Comparison of ENCODE assay signal across 14 cellular contexts in the genomic region with DNA sequence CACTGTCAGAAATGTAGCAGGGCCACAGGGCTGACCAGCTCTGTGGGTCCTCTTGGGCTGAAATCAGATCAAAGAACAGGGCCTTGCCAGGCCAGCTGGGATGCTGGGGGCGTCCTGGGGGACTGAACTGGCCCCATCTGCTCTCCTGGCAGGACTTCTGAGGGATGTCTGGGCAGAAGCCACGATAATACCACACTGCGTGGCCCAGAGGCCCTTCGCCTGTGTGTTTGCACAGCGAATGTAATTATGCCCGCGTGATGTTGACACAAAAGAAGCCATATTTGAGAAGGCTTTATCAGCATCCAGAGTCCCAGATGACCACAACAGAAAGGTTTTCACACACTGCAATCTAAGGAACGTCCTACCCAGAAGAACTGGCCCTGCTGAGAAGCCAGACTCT.
DNase-seq lines count a peak whose midpoint lies in the region; FAIRE-seq and TF ChIP-seq lines count a peak whose summit lies in the region.
"Had no signal": no experiment of that assay in that cellular context is flagged by ENCODE, and none has a peak within 500 bp of the region (broad histone marks: within the 10 kb centered on the region; RNA-seq: fewer than 3 reads in every experiment).

No MANE protein-coding gene starts in this region.

- H3K18ac ChIP-seq in H1 (ENCODE audit: extremely low read depth, low read length) = no peak overlapping the region; the same call in 1 of the 2 replicates

- CTCF ChIA-PET in H1 (lab: Charles Lee; ENCODE audit: partially characterized antibody) = interaction anchor here (0.9 to 1.9 kb wide), 4 partner anchors 38 to 142 kb away, joined by 3 to 6 read pairs (median 3); no protein-coding TSS in a partner anchor

- peak overlapping the region; percentile 60 for H2BK120ac ChIP-seq in H1 (replicated peaks; ENCODE audit: low read depth, low read length)

- H4K20me1 ChIP-seq in H1 (replicated peaks in 1 of 2; ENCODE audit: control insufficient read depth in 1 of 2, insufficient read depth in 2 of 2, low read length in 2 of 2) = no peaks in the 10 kb centered on the region

- no peaks in the 10 kb centered on the region for H3K36me3 ChIP-seq in HUES48 (ENCODE audit: control insufficient read depth, insufficient read depth, low read length)
- H3K36me3 ChIP-seq in H1 (ENCODE audit: control insufficient read depth in 2 of 4, insufficient read depth in 4 of 4, low read length in 3 of 4) = no peaks in the 10 kb centered on the region
- H3K36me3 ChIP-seq in sigmoid colon = no peaks in the 10 kb centered on the region

- peak overlapping the region; percentile 60 for H3K27ac ChIP-seq in HUES48 (ENCODE audit: low read depth, low read length)
- peak overlapping the region; percentile 43; the same call in 1 of the 2 replicates for H3K27ac ChIP-seq in H1 (ENCODE audit: low read depth, low read length)
- H3K27ac ChIP-seq in sigmoid colon = no peak overlapping the region

- H2BK15ac ChIP-seq in H1 (ENCODE audit: low read length) = peak overlapping the region; percentile 95

- WGBS in H1 (ENCODE audit: extremely low coverage in 1 of 2, insufficient coverage in 1 of 2, insufficient read length in 1 of 2, insufficient replicate concordance in 2 of 2, low coverage in 1 of 2, low lambda C conversion rate in 2 of 2, missing lambda C conversion rate in 1 of 2), 2 experiments = 74% methylated on average over 8 of the region's 8 CpGs; no CpG with 5 or more reads in 1 of the 2 experiments
- 12 to 59% methylated on average over 8 of the region's 8 CpGs for WGBS in sigmoid colon, 2 donors

- H3K27me3 ChIP-seq in HUES48 (ENCODE audit: control insufficient read depth, insufficient read depth, low read length) (no peaks in the 10 kb centered on the region), H1 (replicated peaks in 1 of 4; ENCODE audit: control insufficient read depth in 3 of 4, extremely low read depth in 1 of 4, insufficient read depth in 3 of 4, low read length in 3 of 4) (peaks cover 0 to 2% (median 0%) of the 10 kb centered on the region in 4 experiments; a peak in 1 of 7 replicates), sigmoid colon (peaks cover 0 to 43% (median 4%) of the 10 kb centered on the region in 3 donors)

- H3K14ac ChIP-seq in H1 (ENCODE audit: insufficient read length) = no peak overlapping the region

- peaks cover 45% of the 10 kb centered on the region for H3K4me1 ChIP-seq in HUES48 (ENCODE audit: control insufficient read depth, insufficient read depth, low read length)
- H3K4me1 ChIP-seq in H1 (replicated peaks in 1 of 4; ENCODE audit: control insufficient read depth in 3 of 4, insufficient read depth in 4 of 4, low read length in 3 of 4) = peaks cover 21 to 42% (median 33%) of the 10 kb centered on the region in 4 experiments
- no peaks in the 10 kb centered on the region for H3K4me1 ChIP-seq in sigmoid colon

- TF ChIP-seq CTCF in H1 (IDR thresholded peaks at IDR 0.05; ENCODE audit: control extremely low read depth in 1 of 3, insufficient read depth in 1 of 3, low read depth in 1 of 3, low read length in 3 of 3) = no peak
- TF ChIP-seq CTCF in sigmoid colon (IDR thresholded peaks at IDR 0.05) = no peak

- peak overlapping the region in 1 of 2 experiments; percentile 12; a peak in 1 of 4 replicates for H3K4me2 ChIP-seq in H1 (ENCODE audit: insufficient read depth in 1 of 2, low read depth in 2 of 2, low read length in 2 of 2)

- H2AFZ ChIP-seq in H1 (ENCODE audit: low read length) = no peak overlapping the region

- no peak overlapping the region for H3K56ac ChIP-seq in H1 (replicated peaks; ENCODE audit: insufficient read length, low read depth, low read length)

- peak overlapping the region; percentile 94 for H2BK12ac ChIP-seq in H1 (ENCODE audit: low read depth, low read length)

- no peaks in the 10 kb centered on the region for H3K23me2 ChIP-seq in H1 (ENCODE audit: low read depth, low read length)

- TF ChIP-seq EP300 in H1 (IDR thresholded peaks at IDR 0.05; ENCODE audit: borderline replicate concordance in 1 of 2, low read depth in 2 of 2, low read length in 2 of 2) = no peak
- no peak for TF ChIP-seq EP300 in sigmoid colon (IDR thresholded peaks at IDR 0.05)

- peak overlapping the region; percentile 19; the same call in 1 of the 2 replicates for H2BK5ac ChIP-seq in H1 (ENCODE audit: low read depth, low read length)

- intact Hi-C loops in sigmoid colon (cut with DNase I) = no loop called here

- no peak overlapping the region for H3K4me3 ChIP-seq in HUES48 (ENCODE audit: low read depth, low read length)
- no peak overlapping the region for H3K4me3 ChIP-seq in H1 (ENCODE audit: extremely low read depth in 1 of 4, insufficient read depth in 2 of 4, low read depth in 3 of 4, low read length in 4 of 4)
- H3K4me3 ChIP-seq in sigmoid colon = no peak overlapping the region

- no peaks in the 10 kb centered on the region for H3K79me2 ChIP-seq in H1 (ENCODE audit: control insufficient read depth in 1 of 2, insufficient read depth in 2 of 2, low read length in 2 of 2)

- no peak overlapping the region for H4K5ac ChIP-seq in H1 (ENCODE audit: insufficient read length, low read depth, low read length)

- TF ChIP-seq POLR2A in H1 (IDR thresholded peaks at IDR 0.05; ENCODE audit: control extremely low read depth in 1 of 2, low read depth in 2 of 2, low read length in 2 of 2) = no peak
- TF ChIP-seq POLR2A in sigmoid colon (IDR thresholded peaks at IDR 0.05) = no peak

- no peak overlapping the region for H4K8ac ChIP-seq in H1 (ENCODE audit: extremely low read depth, insufficient read depth, low read length)

- H2AK5ac ChIP-seq in H1 (ENCODE audit: low read depth, low read length) = 0 out of 2 replicates have a peak overlapping the region, but pooled peaks have one; percentile 88

- no peaks in the 10 kb centered on the region for H3K9me3 ChIP-seq in HUES48 (ENCODE audit: control insufficient read depth, insufficient read depth, low read length)
- no peaks in the 10 kb centered on the region for H3K9me3 ChIP-seq in H1 (ENCODE audit: insufficient read depth in 2 of 2, low read depth in 1 of 2, low read length in 1 of 2)
- H3K9me3 ChIP-seq in sigmoid colon = no peaks in the 10 kb centered on the region

- H3K9ac ChIP-seq in HUES48 (ENCODE audit: low read depth, low read length) (no peak overlapping the region), H1 (replicated peaks in 1 of 4; ENCODE audit: extremely low read depth in 1 of 4, low read depth in 3 of 4, low read length in 3 of 4) (no peak overlapping the region)

- POLR2A ChIA-PET in H1 (lab: Charles Lee; ENCODE audit: partially characterized antibody) = interaction anchor here (2.3 kb wide), 1 partner anchor 18 kb away, joined by 5 read pairs; no protein-coding TSS in a partner anchor

- TF ChIP-seq RAD21 in H1 (IDR thresholded peaks at IDR 0.05 in 1 of 2, conservative IDR thresholded peaks at IDR 0.05 in 1 of 2; ENCODE audit: low read depth in 2 of 2, low read length in 2 of 2) = no peak

- peak overlapping the region; percentile 29 for H3K4ac ChIP-seq in H1 (replicated peaks; ENCODE audit: insufficient read length, low read depth, low read length)

- DNase-seq in COR-L47 (lab: John Stamatoyannopoulos, UW) (peak; percentile 76), NCI-H69 (lab: John Stamatoyannopoulos, UW) (peak; percentile 99), H1 (ENCODE audit: low read depth in 1 of 2, low spot score in 2 of 2) (no peak), AG08395 (ENCODE audit: low spot score) (no peak), sigmoid colon (no peak)
- DNase-seq in stimulated activated CD8-positive, alpha-beta memory T cell treated with anti-CD3 and anti-CD28 coated beads, Interleukin-4, amount 100 ng/mL, for 48 hours = no peak
- no peak for DNase-seq in effector CD4-positive, alpha-beta T cell
- DNase-seq: activated CD4-positive, alpha-beta T cell treated with anti-CD3 and anti-CD28 coated beads, Interleukin-2, amount 50 U/mL, for 1 hour; activated CD8-positive, alpha-beta memory T cell treated with anti-CD3 and anti-CD28 coated beads, Interleukin-2, amount 50 U/mL, for 48 hours; DMS79; erythroblast; stimulated activated CD4-positive, alpha-beta T cell treated with anti-CD3 and anti-CD28 coated beads, Interleukin-12 subunit alpha, Interleukin-12 subunit beta, amount 100 ng/mL, for 4 hours had no signal

- H2BK20ac ChIP-seq in H1 (ENCODE audit: low read length) = peak overlapping the region; percentile 76

- H4K91ac ChIP-seq in H1 (replicated peaks; ENCODE audit: insufficient read length, low read length) = peak overlapping the region; percentile 52

- no peak overlapping the region for H3K23ac ChIP-seq in H1 (ENCODE audit: insufficient read length)

- no peaks in the 10 kb centered on the region for H3K79me1 ChIP-seq in H1 (ENCODE audit: low read depth, low read length)

- no peak for FAIRE-seq in H1 (lab: Jason Lieb, UNC)
- FAIRE-seq: frontal cortex had no signal

TF ChIP-seq in H1, 55 proteins besides CTCF, POLR2A, EP300 and RAD21:
- TF ChIP-seq TAF1 (IDR thresholded peaks at IDR 0.05; ENCODE audit: low read depth, low read length) (no peak), SP1 (IDR thresholded peaks at IDR 0.05; ENCODE audit: low read depth, low read length) (no peak), CTBP2 (IDR thresholded peaks at IDR 0.05; ENCODE audit: borderline replicate concordance, insufficient read depth, insufficient read length, low read length) (no peak), BACH1 (IDR thresholded peaks at IDR 0.05; ENCODE audit: low read length) (no peak), CBX8 (IDR thresholded peaks at IDR 0.05; ENCODE audit: borderline replicate concordance, low read depth, low read length) (no peak), NANOG (IDR thresholded peaks at IDR 0.05; ENCODE audit: insufficient read depth, low read depth, low read length, poor library complexity, severe bottlenecking) (no peak), FOSL1 (IDR thresholded peaks at IDR 0.05; ENCODE audit: insufficient read depth, low read depth, low read length) (no peak), JUND (IDR thresholded peaks at IDR 0.05; ENCODE audit: low read length) (no peak), CHD2 (IDR thresholded peaks at IDR 0.05; ENCODE audit: low read length) (no peak), KDM1A (IDR thresholded peaks at IDR 0.05; ENCODE audit: borderline replicate concordance, low read length) (no peak), RNF2 (IDR thresholded peaks at IDR 0.05; ENCODE audit: borderline replicate concordance, low read depth, low read length, missing control alignments, poor library complexity, severe bottlenecking) (no peak)
- TF ChIP-seq, protein P1, sequence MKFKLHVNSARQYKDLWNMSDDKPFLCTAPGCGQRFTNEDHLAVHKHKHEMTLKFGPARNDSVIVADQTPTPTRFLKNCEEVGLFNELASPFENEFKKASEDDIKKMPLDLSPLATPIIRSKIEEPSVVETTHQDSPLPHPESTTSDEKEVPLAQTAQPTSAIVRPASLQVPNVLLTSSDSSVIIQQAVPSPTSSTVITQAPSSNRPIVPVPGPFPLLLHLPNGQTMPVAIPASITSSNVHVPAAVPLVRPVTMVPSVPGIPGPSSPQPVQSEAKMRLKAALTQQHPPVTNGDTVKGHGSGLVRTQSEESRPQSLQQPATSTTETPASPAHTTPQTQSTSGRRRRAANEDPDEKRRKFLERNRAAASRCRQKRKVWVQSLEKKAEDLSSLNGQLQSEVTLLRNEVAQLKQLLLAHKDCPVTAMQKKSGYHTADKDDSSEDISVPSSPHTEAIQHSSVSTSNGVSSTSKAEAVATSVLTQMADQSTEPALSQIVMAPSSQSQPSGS (IDR thresholded peaks at IDR 0.05; ENCODE audit: low read length) = no peak

Comparison
In these comparisons a context has a peak if more than half of its experiments do, and no peak if none do; other contexts are left out.
1. DNase-seq: peak in COR-L47 (single experiment) and NCI-H69 (single experiment); none in H1 (0 of 2), AG08395 (single experiment), stimulated activated CD8-positive, alpha-beta memory T cell treated with anti-CD3 and anti-CD28 coated beads, Interleukin-4, amount 100 ng/mL, for 48 hours (single experiment), effector CD4-positive, alpha-beta T cell (single experiment) and sigmoid colon (single experiment).
2. H3K27ac ChIP-seq: peak in HUES48 (single experiment) and H1 (single experiment); none in sigmoid colon (0 of 4).